In the genomic region with DNA sequence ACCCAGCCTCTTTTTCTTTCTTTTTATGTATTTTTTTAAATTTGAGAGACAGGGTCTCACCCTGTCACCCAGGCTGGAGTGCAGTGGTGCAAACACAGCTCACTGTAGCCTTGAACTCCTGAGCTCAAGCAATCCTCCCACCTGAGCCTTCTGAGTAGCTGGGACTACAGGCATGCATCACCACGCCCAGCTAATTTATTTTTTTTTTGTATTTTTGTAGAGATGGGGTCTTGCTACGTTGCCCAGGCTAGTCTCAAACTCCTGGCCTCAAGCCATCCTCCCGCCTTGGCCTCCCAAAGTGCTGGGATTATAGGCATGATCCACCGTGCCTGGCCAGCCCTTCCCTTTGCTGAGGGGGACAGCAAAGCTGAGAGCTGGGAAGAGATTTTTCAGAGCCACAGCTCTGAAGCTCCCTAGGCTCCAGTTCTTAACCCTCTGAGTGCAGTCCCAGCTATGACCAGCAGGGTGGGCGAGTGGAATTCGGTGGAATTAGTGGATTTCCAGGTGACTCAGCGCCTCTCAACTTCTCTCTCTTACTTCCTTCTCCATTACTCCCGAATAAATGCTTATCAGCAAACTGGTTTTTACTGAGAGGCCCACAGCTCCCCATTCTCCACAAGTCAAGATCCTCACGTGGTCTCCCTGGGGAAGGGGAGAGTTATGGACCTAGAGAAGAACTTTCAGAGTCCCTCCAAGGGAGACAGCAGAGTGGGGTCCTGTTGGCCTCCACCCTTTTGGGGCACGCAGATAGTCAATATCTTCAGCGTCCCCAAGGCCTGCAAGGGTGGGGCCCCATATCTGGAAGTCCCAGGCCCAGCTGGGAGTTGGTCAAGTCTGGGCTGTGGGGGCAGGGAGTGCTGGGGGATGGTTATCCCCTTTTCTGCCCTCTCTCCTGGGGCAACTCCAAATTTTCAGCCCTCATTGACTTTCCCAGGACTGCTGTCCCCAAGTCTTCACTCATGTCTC, we compare ENCODE assay signal across 1 cellular context.
A peak's percentile ranks its signal among the peaks of the same experiment; 100 is the strongest.
TF ChIP-seq lines count a peak whose summit lies in the region.

No MANE protein-coding gene starts in this region.

TF ChIP-seq in K562, 482 proteins besides CTCF, POLR2A, EP300 and RAD21 (continued from another document and continues in another):
- TF ChIP-seq ETV6 (IDR thresholded peaks at IDR 0.05; ENCODE audit: borderline replicate concordance in 1 of 2, low read depth in 2 of 2, low read length in 1 of 2), result peak in 1 of 2 experiments; percentile 55; a peak in 1 of 4 replicates
- no peak for TF ChIP-seq ETV6 (CRISPR knock-in tag; IDR thresholded peaks at IDR 0.05; ENCODE audit: borderline replicate concordance)
- peak; percentile 77 to 94 for TF ChIP-seq TEAD1 (CRISPR knock-in tag; IDR thresholded peaks at IDR 0.05)
- TF ChIP-seq FOXA3 (CRISPR knock-in tag; conservative IDR thresholded peaks at IDR 0.05 in 1 of 2, IDR thresholded peaks at IDR 0.05 in 1 of 2), result 0 out of 4 replicates have a peak, but pooled peaks of 1 of the 2 experiments have one; percentile 8
- TF ChIP-seq ZNF436 (CRISPR knock-in tag; IDR thresholded peaks at IDR 0.05), result no peak
- TF ChIP-seq POLR2AphosphoS2 (IDR thresholded peaks at IDR 0.05; ENCODE audit: low read length), result peak; percentile 32; the same call in 1 of the 2 replicates
- TF ChIP-seq, protein P1, sequence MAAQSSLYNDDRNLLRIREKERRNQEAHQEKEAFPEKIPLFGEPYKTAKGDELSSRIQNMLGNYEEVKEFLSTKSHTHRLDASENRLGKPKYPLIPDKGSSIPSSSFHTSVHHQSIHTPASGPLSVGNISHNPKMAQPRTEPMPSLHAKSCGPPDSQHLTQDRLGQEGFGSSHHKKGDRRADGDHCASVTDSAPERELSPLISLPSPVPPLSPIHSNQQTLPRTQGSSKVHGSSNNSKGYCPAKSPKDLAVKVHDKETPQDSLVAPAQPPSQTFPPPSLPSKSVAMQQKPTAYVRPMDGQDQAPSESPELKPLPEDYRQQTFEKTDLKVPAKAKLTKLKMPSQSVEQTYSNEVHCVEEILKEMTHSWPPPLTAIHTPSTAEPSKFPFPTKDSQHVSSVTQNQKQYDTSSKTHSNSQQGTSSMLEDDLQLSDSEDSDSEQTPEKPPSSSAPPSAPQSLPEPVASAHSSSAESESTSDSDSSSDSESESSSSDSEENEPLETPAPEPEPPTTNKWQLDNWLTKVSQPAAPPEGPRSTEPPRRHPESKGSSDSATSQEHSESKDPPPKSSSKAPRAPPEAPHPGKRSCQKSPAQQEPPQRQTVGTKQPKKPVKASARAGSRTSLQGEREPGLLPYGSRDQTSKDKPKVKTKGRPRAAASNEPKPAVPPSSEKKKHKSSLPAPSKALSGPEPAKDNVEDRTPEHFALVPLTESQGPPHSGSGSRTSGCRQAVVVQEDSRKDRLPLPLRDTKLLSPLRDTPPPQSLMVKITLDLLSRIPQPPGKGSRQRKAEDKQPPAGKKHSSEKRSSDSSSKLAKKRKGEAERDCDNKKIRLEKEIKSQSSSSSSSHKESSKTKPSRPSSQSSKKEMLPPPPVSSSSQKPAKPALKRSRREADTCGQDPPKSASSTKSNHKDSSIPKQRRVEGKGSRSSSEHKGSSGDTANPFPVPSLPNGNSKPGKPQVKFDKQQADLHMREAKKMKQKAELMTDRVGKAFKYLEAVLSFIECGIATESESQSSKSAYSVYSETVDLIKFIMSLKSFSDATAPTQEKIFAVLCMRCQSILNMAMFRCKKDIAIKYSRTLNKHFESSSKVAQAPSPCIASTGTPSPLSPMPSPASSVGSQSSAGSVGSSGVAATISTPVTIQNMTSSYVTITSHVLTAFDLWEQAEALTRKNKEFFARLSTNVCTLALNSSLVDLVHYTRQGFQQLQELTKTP (IDR thresholded peaks at IDR 0.05; ENCODE audit: low read depth in 1 of 2, partially characterized antibody in 2 of 2), result peak; percentile 26 to 59
- TF ChIP-seq POLR2AphosphoS5 (IDR thresholded peaks at IDR 0.05; ENCODE audit: control insufficient read depth, insufficient read depth, low read depth, low read length), result peak; percentile 98
- peak; percentile 62; the same call in 1 of the 2 replicates for TF ChIP-seq ZNF274 (IDR thresholded peaks at IDR 0.05; ENCODE audit: borderline replicate concordance, low read depth, low read length)
- no peak for TF ChIP-seq MYBL2 (IDR thresholded peaks at IDR 0.05; ENCODE audit: low read depth)
- no peak for TF ChIP-seq MYBL2 (CRISPR knock-in tag; IDR thresholded peaks at IDR 0.05; ENCODE audit: borderline replicate concordance)
- TF ChIP-seq, protein P2, sequence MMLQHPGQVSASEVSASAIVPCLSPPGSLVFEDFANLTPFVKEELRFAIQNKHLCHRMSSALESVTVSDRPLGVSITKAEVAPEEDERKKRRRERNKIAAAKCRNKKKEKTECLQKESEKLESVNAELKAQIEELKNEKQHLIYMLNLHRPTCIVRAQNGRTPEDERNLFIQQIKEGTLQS (IDR thresholded peaks at IDR 0.05), result peak; percentile 84
- TF ChIP-seq, protein P2 (CRISPR knock-in tag; conservative IDR thresholded peaks at IDR 0.05), result no peak
- TF ChIP-seq ZNF316 (IDR thresholded peaks at IDR 0.05), result peak; percentile 97
- TF ChIP-seq, protein P3, sequence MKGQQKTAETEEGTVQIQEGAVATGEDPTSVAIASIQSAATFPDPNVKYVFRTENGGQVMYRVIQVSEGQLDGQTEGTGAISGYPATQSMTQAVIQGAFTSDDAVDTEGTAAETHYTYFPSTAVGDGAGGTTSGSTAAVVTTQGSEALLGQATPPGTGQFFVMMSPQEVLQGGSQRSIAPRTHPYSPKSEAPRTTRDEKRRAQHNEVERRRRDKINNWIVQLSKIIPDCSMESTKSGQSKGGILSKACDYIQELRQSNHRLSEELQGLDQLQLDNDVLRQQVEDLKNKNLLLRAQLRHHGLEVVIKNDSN (CRISPR knock-in tag; IDR thresholded peaks at IDR 0.05), result peak; percentile 85
- TF ChIP-seq, protein P4, sequence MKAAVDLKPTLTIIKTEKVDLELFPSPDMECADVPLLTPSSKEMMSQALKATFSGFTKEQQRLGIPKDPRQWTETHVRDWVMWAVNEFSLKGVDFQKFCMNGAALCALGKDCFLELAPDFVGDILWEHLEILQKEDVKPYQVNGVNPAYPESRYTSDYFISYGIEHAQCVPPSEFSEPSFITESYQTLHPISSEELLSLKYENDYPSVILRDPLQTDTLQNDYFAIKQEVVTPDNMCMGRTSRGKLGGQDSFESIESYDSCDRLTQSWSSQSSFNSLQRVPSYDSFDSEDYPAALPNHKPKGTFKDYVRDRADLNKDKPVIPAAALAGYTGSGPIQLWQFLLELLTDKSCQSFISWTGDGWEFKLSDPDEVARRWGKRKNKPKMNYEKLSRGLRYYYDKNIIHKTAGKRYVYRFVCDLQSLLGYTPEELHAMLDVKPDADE (conservative IDR thresholded peaks at IDR 0.05; ENCODE audit: control insufficient read depth, low read depth, low read length), result peak; percentile 84
- TF ChIP-seq CREM (IDR thresholded peaks at IDR 0.05; ENCODE audit: low read depth), result peak; percentile 67; the same call in 1 of the 2 replicates
- peak; percentile 90 for TF ChIP-seq NFIC (IDR thresholded peaks at IDR 0.05)
- peak; percentile 51; the same call in 1 of the 2 replicates for TF ChIP-seq MXI1 (IDR thresholded peaks at IDR 0.05; ENCODE audit: low read depth, low read length)
- TF ChIP-seq GATA2 (CRISPR knock-in tag; IDR thresholded peaks at IDR 0.05), result peak; percentile 90
- TF ChIP-seq EP400 (IDR thresholded peaks at IDR 0.05), result peak; percentile 82
- TF ChIP-seq SMARCA5 (IDR thresholded peaks at IDR 0.05), result peak; percentile 93
- TF ChIP-seq, protein P5, sequence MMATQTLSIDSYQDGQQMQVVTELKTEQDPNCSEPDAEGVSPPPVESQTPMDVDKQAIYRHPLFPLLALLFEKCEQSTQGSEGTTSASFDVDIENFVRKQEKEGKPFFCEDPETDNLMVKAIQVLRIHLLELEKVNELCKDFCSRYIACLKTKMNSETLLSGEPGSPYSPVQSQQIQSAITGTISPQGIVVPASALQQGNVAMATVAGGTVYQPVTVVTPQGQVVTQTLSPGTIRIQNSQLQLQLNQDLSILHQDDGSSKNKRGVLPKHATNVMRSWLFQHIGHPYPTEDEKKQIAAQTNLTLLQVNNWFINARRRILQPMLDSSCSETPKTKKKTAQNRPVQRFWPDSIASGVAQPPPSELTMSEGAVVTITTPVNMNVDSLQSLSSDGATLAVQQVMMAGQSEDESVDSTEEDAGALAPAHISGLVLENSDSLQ (IDR thresholded peaks at IDR 0.05), result no peak; the same call in 1 of the 2 replicates
- TF ChIP-seq TAF15 (IDR thresholded peaks at IDR 0.05; ENCODE audit: low read depth, low read length), result no peak
- TF ChIP-seq BHLHE40 (IDR thresholded peaks at IDR 0.05; ENCODE audit: low read length), result peak; percentile 63
- TF ChIP-seq ILF3 (IDR thresholded peaks at IDR 0.05; ENCODE audit: borderline replicate concordance), result peak; percentile 75; the same call in 1 of the 2 replicates
- TF ChIP-seq ZNF764 (CRISPR knock-in tag; IDR thresholded peaks at IDR 0.05; ENCODE audit: low read depth), result no peak
- TF ChIP-seq KLF1 (tag; IDR thresholded peaks at IDR 0.05), result peak; percentile 99
- TF ChIP-seq ZKSCAN8 (CRISPR knock-in tag; IDR thresholded peaks at IDR 0.05), result peak; percentile 73; the same call in 1 of the 2 replicates
- peak; percentile 85 for TF ChIP-seq PHB2 (IDR thresholded peaks at IDR 0.05; ENCODE audit: low read depth)
- TF ChIP-seq TARDBP (IDR thresholded peaks at IDR 0.05), result peak; percentile 43; the same call in 1 of the 2 replicates
- peak; percentile 68 for TF ChIP-seq TAF1 (IDR thresholded peaks at IDR 0.05; ENCODE audit: control insufficient read depth, extremely low read depth, insufficient read depth, low read length, severe bottlenecking)
- peak in 1 of 2 experiments; percentile 65; a peak in 3 of 4 replicates for TF ChIP-seq RCOR1 (IDR thresholded peaks at IDR 0.05; ENCODE audit: borderline replicate concordance in 1 of 2, low read depth in 2 of 2, low read length in 2 of 2)
- TF ChIP-seq, protein P6, sequence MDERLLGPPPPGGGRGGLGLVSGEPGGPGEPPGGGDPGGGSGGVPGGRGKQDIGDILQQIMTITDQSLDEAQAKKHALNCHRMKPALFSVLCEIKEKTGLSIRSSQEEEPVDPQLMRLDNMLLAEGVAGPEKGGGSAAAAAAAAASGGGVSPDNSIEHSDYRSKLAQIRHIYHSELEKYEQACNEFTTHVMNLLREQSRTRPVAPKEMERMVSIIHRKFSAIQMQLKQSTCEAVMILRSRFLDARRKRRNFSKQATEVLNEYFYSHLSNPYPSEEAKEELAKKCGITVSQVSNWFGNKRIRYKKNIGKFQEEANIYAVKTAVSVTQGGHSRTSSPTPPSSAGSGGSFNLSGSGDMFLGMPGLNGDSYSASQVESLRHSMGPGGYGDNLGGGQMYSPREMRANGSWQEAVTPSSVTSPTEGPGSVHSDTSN (CRISPR knock-in tag; IDR thresholded peaks at IDR 0.05; ENCODE audit: low read depth), result no peak
- TF ChIP-seq, protein P6 (tag; conservative IDR thresholded peaks at IDR 0.05; ENCODE audit: low read depth), result no peak
- TF ChIP-seq, protein P7, sequence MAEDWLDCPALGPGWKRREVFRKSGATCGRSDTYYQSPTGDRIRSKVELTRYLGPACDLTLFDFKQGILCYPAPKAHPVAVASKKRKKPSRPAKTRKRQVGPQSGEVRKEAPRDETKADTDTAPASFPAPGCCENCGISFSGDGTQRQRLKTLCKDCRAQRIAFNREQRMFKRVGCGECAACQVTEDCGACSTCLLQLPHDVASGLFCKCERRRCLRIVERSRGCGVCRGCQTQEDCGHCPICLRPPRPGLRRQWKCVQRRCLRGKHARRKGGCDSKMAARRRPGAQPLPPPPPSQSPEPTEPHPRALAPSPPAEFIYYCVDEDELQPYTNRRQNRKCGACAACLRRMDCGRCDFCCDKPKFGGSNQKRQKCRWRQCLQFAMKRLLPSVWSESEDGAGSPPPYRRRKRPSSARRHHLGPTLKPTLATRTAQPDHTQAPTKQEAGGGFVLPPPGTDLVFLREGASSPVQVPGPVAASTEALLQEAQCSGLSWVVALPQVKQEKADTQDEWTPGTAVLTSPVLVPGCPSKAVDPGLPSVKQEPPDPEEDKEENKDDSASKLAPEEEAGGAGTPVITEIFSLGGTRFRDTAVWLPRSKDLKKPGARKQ (CRISPR knock-in tag; IDR thresholded peaks at IDR 0.05), result no peak
- TF ChIP-seq NRF1 (conservative IDR thresholded peaks at IDR 0.05 in 1 of 2, IDR thresholded peaks at IDR 0.05 in 1 of 2), result no peak; a peak in 1 of 4 replicates
- TF ChIP-seq MTA2 (IDR thresholded peaks at IDR 0.05; ENCODE audit: low read depth), result peak; percentile 88
- TF ChIP-seq ZNF785 (CRISPR knock-in tag; IDR thresholded peaks at IDR 0.05), result no peak
- TF ChIP-seq LEF1 (IDR thresholded peaks at IDR 0.05), result peak; percentile 96
- no peak; the same call in 1 of the 2 replicates for TF ChIP-seq GTF2E2 (tag; IDR thresholded peaks at IDR 0.05)
- TF ChIP-seq TEAD4 (IDR thresholded peaks at IDR 0.05; ENCODE audit: low read length), result peak; percentile 94
- TF ChIP-seq TEAD4 (CRISPR knock-in tag; IDR thresholded peaks at IDR 0.05; ENCODE audit: borderline replicate concordance), result no peak
- TF ChIP-seq CHD1 (IDR thresholded peaks at IDR 0.05; ENCODE audit: low read length), result no peak
- peak; percentile 89 for TF ChIP-seq JUND (IDR thresholded peaks at IDR 0.05; ENCODE audit: borderline replicate concordance, low read depth, low read length)
- peak; percentile 94 for TF ChIP-seq JUND (tag; IDR thresholded peaks at IDR 0.05; ENCODE audit: borderline replicate concordance, low read depth, low read length)
- no peak for TF ChIP-seq FOXA1 (IDR thresholded peaks at IDR 0.05; ENCODE audit: borderline replicate concordance)
- peak; percentile 68 for TF ChIP-seq CTBP1 (IDR thresholded peaks at IDR 0.05; ENCODE audit: borderline replicate concordance)
- no peak for TF ChIP-seq PCBP2 (IDR thresholded peaks at IDR 0.05; ENCODE audit: low read depth, low read length, poor library complexity, severe bottlenecking)
- no peak for TF ChIP-seq KLF10 (CRISPR knock-in tag; IDR thresholded peaks at IDR 0.05)
- peak; percentile 30 for TF ChIP-seq NR2C1 (IDR thresholded peaks at IDR 0.05)
- no peak for TF ChIP-seq NR2C1 (tag; IDR thresholded peaks at IDR 0.05)
- TF ChIP-seq CCNT2 (IDR thresholded peaks at IDR 0.05; ENCODE audit: borderline replicate concordance, extremely low read depth, insufficient read length, low read depth, low read length), result peak; percentile 91
- TF ChIP-seq DNMT1 (IDR thresholded peaks at IDR 0.05), result peak; percentile 90; the same call in 1 of the 2 replicates
- peak; percentile 34 for TF ChIP-seq DACH1 (IDR thresholded peaks at IDR 0.05; ENCODE audit: partially characterized antibody)
- TF ChIP-seq ELF1 (tag; IDR thresholded peaks at IDR 0.05), result peak; percentile 10; the same call in 1 of the 2 replicates
